26 cellular contexts compared by ENCODE assay signal in genomic region chr5:2869471-2869870, GRCh38.
"Had no signal": no experiment of that assay in that cellular context is flagged by ENCODE, and none has a peak within 500 bp of the region (broad histone marks: within the 10 kb centered on the region; RNA-seq: fewer than 3 reads in every experiment).

No MANE protein-coding gene starts in this region.

- H3K9me3 ChIP-seq: neutrophil, ovary, psoas muscle, right lobe of liver, sigmoid colon, suprapubic skin, testis, transverse colon, uterus had no signal

- DNase-seq: naive B cell; naive thymus-derived CD8-positive, alpha-beta T cell; nephron progenitor cell; nucleus accumbens; ovary; psoas muscle; right cardiac atrium; right lobe of liver; sigmoid colon; small intestine; stimulated activated CD4-positive, alpha-beta T cell treated with anti-CD3 and anti-CD28 coated beads, Interleukin-15, amount 100 ng/mL, for 24 hours; stimulated activated CD4-positive, alpha-beta T cell treated with anti-CD3 and anti-CD28 coated beads, Interleukin-2, amount 100 ng/mL, for 24 hours; stimulated activated CD4-positive, alpha-beta T cell treated with anti-CD3 and anti-CD28 coated beads, Interleukin-2, amount 100 ng/mL, for 48 hours; stimulated activated CD4-positive, alpha-beta T cell treated with anti-CD3 and anti-CD28 coated beads, Interleukin-4, amount 100 ng/mL, for 24 hours; stimulated activated naive B cell treated with anti-CD40 and anti-IgM and Interleukin-4, amounts not matched to agents 10 μg/mL and 1 μg/mL and 100 μg/mL, for 72 hours; stimulated activated naive CD8-positive, alpha-beta T cell treated with anti-CD3 and anti-CD28 coated beads, Interleukin-15, amount 100 ng/mL, for 72 hours; stimulated activated naive CD8-positive, alpha-beta T cell treated with anti-CD3 and anti-CD28 coated beads, Interleukin-15, Interleukin-2, amounts not matched to agents 100 U/mL and 50 U/mL, for 24 hours; substantia nigra; testis; tibial artery; transverse colon; uterus had no signal

- FAIRE-seq: small intestine had no signal

- H3K4me1 ChIP-seq: psoas muscle, right lobe of liver, sigmoid colon, suprapubic skin, testis, tibial artery, transverse colon, uterus had no signal

- ATAC-seq: naive thymus-derived CD8-positive, alpha-beta T cell; natural killer cell treated with Interleukin-12 subunit alpha and Interleukin-12 subunit beta and Interleukin-15 and Interleukin-18, amount 100 ng/mL, for 72 hours; psoas muscle; right cardiac atrium; right lobe of liver; stimulated activated effector memory CD8-positive, alpha-beta T cell treated with anti-CD3 and anti-CD28 coated beads, Interleukin-12 subunit alpha, Interleukin-12 subunit beta, amount 100 ng/mL, for 72 hours; stimulated activated naive B cell treated with anti-CD40 and anti-IgM and Interleukin-4, amounts not matched to agents 10 μg/mL and 1 μg/mL and 100 μg/mL, for 72 hours; stimulated activated naive CD8-positive, alpha-beta T cell treated with anti-CD3 and anti-CD28 coated beads, Interleukin-15, amount 100 ng/mL, for 72 hours; stimulated activated naive CD8-positive, alpha-beta T cell treated with anti-CD3 and anti-CD28 coated beads, Interleukin-15, Interleukin-2, amounts not matched to agents 100 U/mL and 50 U/mL, for 24 hours had no signal

- H3K27ac ChIP-seq: neutrophil, ovary, psoas muscle, right lobe of liver, sigmoid colon, suprapubic skin, testis, tibial artery, transverse colon, uterus had no signal

- H3K36me3 ChIP-seq: neutrophil, ovary, right lobe of liver, sigmoid colon, suprapubic skin, tibial artery, transverse colon, uterus had no signal

- H3K4me3 ChIP-seq: ovary, psoas muscle, right lobe of liver, sigmoid colon, suprapubic skin, testis, tibial artery, transverse colon, uterus had no signal

- H3K27me3 ChIP-seq: neutrophil, ovary, right lobe of liver, testis, tibial artery, transverse colon, uterus had no signal
